ENCODE assay signal across 13 cellular contexts in genomic region chr1:153646672-153647374, GRCh38. TPM values are rescaled to one million over a fixed set of nuclear protein-coding genes. Genes with fewer than 3 reads are reported as not detected.
DNase-seq lines count a peak whose midpoint lies in the region; ATAC-seq, FAIRE-seq and TF ChIP-seq lines count a peak whose summit lies in the region.
"Had no signal": no experiment of that assay in that cellular context is flagged by ENCODE, and none has a peak within 500 bp of the region (broad histone marks: within the 10 kb centered on the region; RNA-seq: fewer than 3 reads in every experiment).

No MANE protein-coding gene starts in this region.

- BruUV-seq in MCF 10A (replicated peaks; lab: Mats Ljungman, UMichigan) (TSS peak; percentile 2), mammary epithelial cell (replicated peaks; lab: Mats Ljungman, UMichigan) (no TSS peak)

- no peak for FAIRE-seq in RCC 7860 (lab: Jason Lieb, UNC)

- CTCF ChIA-PET in MCF 10A (lab: Yijun Ruan, JAX) (interaction anchor here (0.6 to 1.4 kb wide), 4 partner anchors 12 to 331 kb away, joined by 4 read pairs; no protein-coding TSS in a partner anchor), mammary epithelial cell (lab: Charles Lee; ENCODE audit: low non-redundant PET) (no interaction called here)
- CTCF ChIA-PET in activated CD8-positive, alpha-beta T cell treated with anti-CD3 and anti-CD28 coated beads for 36 hours (lab: Charles Lee), result interaction anchor here (0.7 to 1.4 kb wide), 2 partner anchors 136 kb away, joined by 3 to 4 read pairs; no protein-coding TSS in a partner anchor

- dilution Hi-C loops in mammary epithelial cell (cut with HindIII; ENCODE audit: low sequenced_read_pairs), result no loop called here

- H3K27ac ChIP-seq in mammary epithelial cell (ENCODE audit: insufficient read depth, low read depth, low read length), result no peak overlapping the region
- peak overlapping the region in 1 of 2 donors; percentile 65 for H3K27ac ChIP-seq in left lung
- no peak overlapping the region for H3K27ac ChIP-seq in upper lobe of right lung
- H3K27ac ChIP-seq: C4-2B had no signal

- TF ChIP-seq CTCF in MCF 10A (IDR thresholded peaks at IDR 0.05; ENCODE audit: unreplicated experiment), result no peak
- TF ChIP-seq CTCF in mammary epithelial cell (conservative IDR thresholded peaks at IDR 0.05 in 1 of 2, IDR thresholded peaks at IDR 0.05 in 1 of 2; ENCODE audit: extremely low read depth in 1 of 2, insufficient read depth in 1 of 2, low read depth in 1 of 2, low read length in 2 of 2), result no peak
- TF ChIP-seq CTCF in activated CD8-positive, alpha-beta T cell treated with anti-CD3 and anti-CD28 coated beads for 36 hours (IDR thresholded peaks at IDR 0.05), result no peak
- TF ChIP-seq CTCF in left lung (IDR thresholded peaks at IDR 0.05), result no peak
- no peak for TF ChIP-seq CTCF in upper lobe of right lung (IDR thresholded peaks at IDR 0.05)

- whole genome bisulfite sequencing in mammary epithelial cell (ENCODE audit: low coverage, missing lambda C conversion rate), result 84% methylated on average over 5 of the region's 5 CpGs

- in situ Hi-C loops in mammary epithelial cell (cut with MboI; ENCODE audit: low sequenced_read_pairs in 2 of 2), result no loop called here

- peaks cover 68% of the 10 kb centered on the region for H3K36me3 Mint-ChIP-seq in MCF 10A (ENCODE audit: insufficient read depth, unreplicated experiment)
- H3K36me3 Mint-ChIP-seq in activated CD8-positive, alpha-beta T cell treated with anti-CD3 and anti-CD28 coated beads for 36 hours (ENCODE audit: low read depth), result peaks cover 58% of the 10 kb centered on the region

- H3K27ac Mint-ChIP-seq in MCF 10A (ENCODE audit: low read depth, unreplicated experiment), result peak overlapping the region; percentile 53
- peak overlapping the region; percentile 74 for H3K27ac Mint-ChIP-seq in activated CD8-positive, alpha-beta T cell treated with anti-CD3 and anti-CD28 coated beads for 36 hours

- POLR2A ChIA-PET in MCF 10A (lab: Yijun Ruan, JAX), result interaction anchor here (0.8 to 46.1 kb wide), 9 partner anchors 8 to 121 kb away, joined by 3 to 1272 read pairs (median 6); partner anchors contain the start of genes CHTOP, S100A1, S100A13 and S100A14
- POLR2A ChIA-PET in activated CD8-positive, alpha-beta T cell treated with anti-CD3 and anti-CD28 coated beads for 36 hours (lab: Charles Lee), result interaction anchor here (0.6 to 7.7 kb wide), 6 partner anchors 8 to 36 kb away, joined by 3 to 72 read pairs (median 4); partner anchors contain the start of gene CHTOP

- intact Hi-C loops in MCF 10A (cut with micrococcal nuclease), result no loop called here
- intact Hi-C loops in mammary epithelial cell (cut with micrococcal nuclease), result no loop called here
- intact Hi-C loops in activated CD8-positive, alpha-beta T cell treated with anti-CD3 and anti-CD28 coated beads for 36 hours (cut with micrococcal nuclease), result no loop called here
- intact Hi-C loops in left lung (cut with DNase I), result no loop called here
- intact Hi-C loops in upper lobe of right lung (cut with DNase I), result no loop called here

- H3K79me2 ChIP-seq in mammary epithelial cell (ENCODE audit: insufficient read depth, low read length), result peaks cover 24% of the 10 kb centered on the region

- H3K9me3 ChIP-seq in mammary epithelial cell (replicated peaks; ENCODE audit: insufficient read depth, low read length), result no peaks in the 10 kb centered on the region
- H3K9me3 ChIP-seq in left lung, result no peaks in the 10 kb centered on the region
- no peaks in the 10 kb centered on the region for H3K9me3 ChIP-seq in upper lobe of right lung

- no peak for ATAC-seq in activated CD8-positive, alpha-beta T cell treated with anti-CD3 and anti-CD28 coated beads for 36 hours
- peak; percentile 66 for ATAC-seq in left lung
- ATAC-seq in upper lobe of right lung, result peak; percentile 81
- no peak for ATAC-seq in HG03442 (IDR thresholded peaks at IDR 0.05; ENCODE audit: unreplicated experiment)
- ATAC-seq: stimulated activated naive CD8-positive, alpha-beta T cell treated with anti-CD3 and anti-CD28 coated beads, Interleukin-15, Interleukin-2, amounts not matched to agents 100 U/mL and 50 U/mL, for 24 hours had no signal

- H4K20me1 ChIP-seq in mammary epithelial cell (ENCODE audit: insufficient read depth, low read length), result no peaks in the 10 kb centered on the region

- H3K4me3 Mint-ChIP-seq in MCF 10A (ENCODE audit: unreplicated experiment), result no peak overlapping the region
- H3K4me3 Mint-ChIP-seq in activated CD8-positive, alpha-beta T cell treated with anti-CD3 and anti-CD28 coated beads for 36 hours, result no peak overlapping the region

- peaks cover 20% of the 10 kb centered on the region for H3K4me1 Mint-ChIP-seq in MCF 10A (ENCODE audit: insufficient read depth, unreplicated experiment)
- peaks cover 65% of the 10 kb centered on the region for H3K4me1 Mint-ChIP-seq in activated CD8-positive, alpha-beta T cell treated with anti-CD3 and anti-CD28 coated beads for 36 hours (ENCODE audit: low read depth)

- no peak overlapping the region for H3K9ac ChIP-seq in mammary epithelial cell (ENCODE audit: insufficient read depth, low read length)

- H3K27me3 ChIP-seq in mammary epithelial cell (ENCODE audit: insufficient read depth, low read length), result no peaks in the 10 kb centered on the region
- H3K27me3 ChIP-seq in left lung, result no peaks in the 10 kb centered on the region
- no peaks in the 10 kb centered on the region for H3K27me3 ChIP-seq in upper lobe of right lung

- no peaks in the 10 kb centered on the region for H3K27me3 Mint-ChIP-seq in MCF 10A (ENCODE audit: insufficient read depth, unreplicated experiment)
- H3K27me3 Mint-ChIP-seq in activated CD8-positive, alpha-beta T cell treated with anti-CD3 and anti-CD28 coated beads for 36 hours, result no peaks in the 10 kb centered on the region

- no peaks in the 10 kb centered on the region for H3K4me1 ChIP-seq in mammary epithelial cell (ENCODE audit: insufficient read depth, low read length)
- H3K4me1 ChIP-seq in left lung, result peaks cover 0 to 41% of the 10 kb centered on the region in 2 donors
- peaks cover 19% of the 10 kb centered on the region for H3K4me1 ChIP-seq in upper lobe of right lung

- H3K4me2 ChIP-seq in mammary epithelial cell (ENCODE audit: insufficient read depth, low read depth, low read length), result no peak overlapping the region

- H3K4me3 ChIP-seq in mammary epithelial cell (replicated peaks in 1 of 3; ENCODE audit: insufficient read depth in 1 of 3, low read depth in 2 of 3, low read length in 3 of 3), result no peak overlapping the region
- H3K4me3 ChIP-seq in left lung, result no peak overlapping the region
- no peak overlapping the region for H3K4me3 ChIP-seq in upper lobe of right lung

- no peak overlapping the region for H2AFZ ChIP-seq in mammary epithelial cell (ENCODE audit: low read depth, low read length)

- DNase-seq in MCF 10A (ENCODE audit: unreplicated experiment) (no peak), mammary epithelial cell (no peak), left lung (no peak), upper lobe of right lung (no peak), RCC 7860 (ENCODE audit: low spot score) (no peak), GF-D8 (lab: John Stamatoyannopoulos, UW) (no peak)
- no peak for DNase-seq in activated CD8-positive, alpha-beta T cell treated with anti-CD3 and anti-CD28 coated beads for 36 hours
- DNase-seq: H7; NCI-H2171 treated with DMSO at 0.1 percent for 48 hours; stimulated activated naive CD8-positive, alpha-beta T cell treated with anti-CD3 and anti-CD28 coated beads, Interleukin-15, Interleukin-2, amounts not matched to agents 100 U/mL and 50 U/mL, for 24 hours had no signal

- H3K36me3 ChIP-seq in mammary epithelial cell (ENCODE audit: insufficient read depth, low read length), result peaks cover 36% of the 10 kb centered on the region
- peaks cover 0 to 59% of the 10 kb centered on the region in 2 donors for H3K36me3 ChIP-seq in left lung
- H3K36me3 ChIP-seq in upper lobe of right lung, result peaks cover 55% of the 10 kb centered on the region

- no peaks in the 10 kb centered on the region for H3K9me3 Mint-ChIP-seq in MCF 10A (ENCODE audit: unreplicated experiment)
- H3K9me3 Mint-ChIP-seq in activated CD8-positive, alpha-beta T cell treated with anti-CD3 and anti-CD28 coated beads for 36 hours, result no peaks in the 10 kb centered on the region

RNA-seq across cellular contexts. Expression of gene SNAPIN, which starts 11.7 kb away (rescaled TPM):
- 55.9 and 63.7 TPM in 2 replicates for total RNA-seq in MCF 10A (2022)
- 10 to 100 TPM; 33.1 to 39.8 TPM for total RNA-seq in mammary epithelial cell
- 40.7 TPM for polyA plus RNA-seq in mammary epithelial cell
- polyA minus RNA-seq in mammary epithelial cell, result 18.8 TPM
- total RNA-seq in activated CD8-positive, alpha-beta T cell treated with anti-CD3 and anti-CD28 coated beads for 36 hours, result 10 to 100 TPM; 25.7 to 27.3 TPM
- 10 to 100 TPM; 34.5 to 35.5 TPM for total RNA-seq in left lung
- total RNA-seq in upper lobe of right lung, result 32.7 TPM

RNA-seq across cellular contexts. Expression of gene CHTOP, which starts 13.0 kb away (rescaled TPM):
- total RNA-seq in MCF 10A (2022), result 147 and 156 TPM in 2 replicates
- total RNA-seq in mammary epithelial cell, result 10 to 100 TPM; 36.0 to 64.5 TPM
- polyA plus RNA-seq in mammary epithelial cell, result 52.0 TPM
- polyA minus RNA-seq in mammary epithelial cell, result 45.8 TPM
- 10 to 100 TPM; 76.8 to 83.2 TPM for total RNA-seq in activated CD8-positive, alpha-beta T cell treated with anti-CD3 and anti-CD28 coated beads for 36 hours
- 10 to 100 TPM; 54.5 to 65.5 TPM for total RNA-seq in left lung
- 63.5 TPM for total RNA-seq in upper lobe of right lung

RNA-seq across cellular contexts. Expression of gene S100A1, which starts 18.6 kb away (rescaled TPM):
- total RNA-seq in MCF 10A (2022), result 0.74 TPM in 1 of 2 replicates, not detected in the other
- total RNA-seq in mammary epithelial cell, result not detected
- 0.53 TPM for polyA plus RNA-seq in mammary epithelial cell
- not detected for polyA minus RNA-seq in mammary epithelial cell
- total RNA-seq in activated CD8-positive, alpha-beta T cell treated with anti-CD3 and anti-CD28 coated beads for 36 hours, result not detected
- total RNA-seq in left lung, result 1 to 10 TPM in 1 of 2 donors, under 1 TPM in 1; 0.93 to 2.3 TPM
- total RNA-seq in upper lobe of right lung, result not detected
- total RNA-seq: T-helper 1 cell treated with Interleukin-12 subunit alpha and Interleukin-12 subunit beta and Interleukin-4 antibody, amounts not matched to agents 30 ng/mL and 1 ng/mL, for 36 hours had no signal

RNA-seq across cellular contexts. Expression of gene S100A13, which starts 19.5 kb away (rescaled TPM):
- 210 and 236 TPM in 2 replicates for total RNA-seq in MCF 10A (2022)
- 100 to 1,000 TPM in 1 of 2 donors, 10 to 100 TPM in 1; 72.0 to 213 TPM for total RNA-seq in mammary epithelial cell
- 448 TPM for polyA plus RNA-seq in mammary epithelial cell
- polyA minus RNA-seq in mammary epithelial cell, result 78.6 TPM
- 1 to 10 TPM; 8.1 to 9.4 TPM for total RNA-seq in activated CD8-positive, alpha-beta T cell treated with anti-CD3 and anti-CD28 coated beads for 36 hours
- 10 to 100 TPM; 75.1 to 80.0 TPM for total RNA-seq in left lung
- 76.1 TPM for total RNA-seq in upper lobe of right lung

RNA-seq across cellular contexts. Expression of gene ILF2, which starts 24.0 kb away (rescaled TPM):
- 348 and 374 TPM in 2 replicates for total RNA-seq in MCF 10A (2022)
- total RNA-seq in mammary epithelial cell, result 100 to 1,000 TPM; 151 to 158 TPM
- polyA plus RNA-seq in mammary epithelial cell, result 254 TPM
- 201 TPM for polyA minus RNA-seq in mammary epithelial cell
- 100 to 1,000 TPM; 328 to 333 TPM for total RNA-seq in activated CD8-positive, alpha-beta T cell treated with anti-CD3 and anti-CD28 coated beads for 36 hours
- 100 to 1,000 TPM; 104 to 117 TPM for total RNA-seq in left lung
- 86.1 TPM for total RNA-seq in upper lobe of right lung

Comparison
In these comparisons a context has a peak if more than half of its experiments do, and no peak if none do; other contexts are left out.
1. ATAC-seq: peak in left lung (single experiment) and upper lobe of right lung (single experiment); none in activated CD8-positive, alpha-beta T cell treated with anti-CD3 and anti-CD28 coated beads for 36 hours (single experiment) and HG03442 (single experiment).